ENCODE assay signal across 11 cellular contexts in the genomic region with DNA sequence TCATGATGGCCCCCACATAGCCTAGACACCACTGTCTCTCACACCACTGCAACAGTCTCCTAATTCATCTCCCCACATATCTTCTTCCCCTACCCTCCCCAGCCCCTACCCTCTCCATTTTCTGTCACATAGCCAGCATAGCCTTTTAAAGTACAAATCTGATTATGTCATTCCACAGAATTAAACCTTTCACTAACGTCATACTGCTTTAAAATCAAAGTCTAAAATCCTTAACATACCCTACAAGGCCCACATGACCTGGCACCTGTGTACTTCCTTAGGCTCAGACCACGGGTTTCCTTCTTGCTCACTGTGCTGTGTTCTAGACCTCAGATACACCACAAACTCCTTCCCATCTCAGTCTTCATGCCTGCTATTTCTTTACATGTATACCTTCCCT. TPM values are rescaled to one million over a fixed set of nuclear protein-coding genes. Genes with fewer than 3 reads are reported as not detected.
DNase-seq lines count a peak whose midpoint lies in the region; ATAC-seq lines count a peak whose summit lies in the region.
"Had no signal": no experiment of that assay in that cellular context is flagged by ENCODE, and none has a peak within 500 bp of the region (broad histone marks: within the 10 kb centered on the region; RNA-seq: fewer than 3 reads in every experiment).

No MANE protein-coding gene starts in this region.

- no peaks in the 10 kb centered on the region for H3K27me3 Mint-ChIP-seq in CD8-positive, alpha-beta memory T cell

- H3K27ac ChIP-seq in CD8-positive, alpha-beta memory T cell (ENCODE audit: low read depth, low read length): no peak overlapping the region
- H3K27ac ChIP-seq: sigmoid colon had no signal

- peaks cover 0 to 9% (median 1%) of the 10 kb centered on the region in 3 donors for H3K36me3 Mint-ChIP-seq in CD8-positive, alpha-beta memory T cell

- no peaks in the 10 kb centered on the region for H3K9me3 Mint-ChIP-seq in CD8-positive, alpha-beta memory T cell

- CTCF ChIA-PET in CD8-positive, alpha-beta memory T cell (lab: Charles Lee): no interaction called here

- peaks cover 12 to 24% (median 21%) of the 10 kb centered on the region in 3 donors for H3K4me1 Mint-ChIP-seq in CD8-positive, alpha-beta memory T cell

- H3K9me3 ChIP-seq in CD8-positive, alpha-beta memory T cell (ENCODE audit: low read length): no peaks in the 10 kb centered on the region
- H3K9me3 ChIP-seq: sigmoid colon had no signal

- H3K27ac Mint-ChIP-seq in CD8-positive, alpha-beta memory T cell: no peak overlapping the region

- H3K4me3 Mint-ChIP-seq in CD8-positive, alpha-beta memory T cell: no peak overlapping the region

- H3K27me3 ChIP-seq in CD8-positive, alpha-beta memory T cell (ENCODE audit: insufficient read depth, low read length, poor library complexity, severe bottlenecking): no peaks in the 10 kb centered on the region
- H3K27me3 ChIP-seq: sigmoid colon had no signal

- H3K36me3 ChIP-seq in CD8-positive, alpha-beta memory T cell (ENCODE audit: insufficient read depth, low read length): no peaks in the 10 kb centered on the region

- POLR2A ChIA-PET in CD8-positive, alpha-beta memory T cell (lab: Charles Lee): no interaction called here

- ATAC-seq in GM18873 (IDR thresholded peaks at IDR 0.05; ENCODE audit: low FRiP score, unreplicated experiment) (peak; percentile 50), HG03066 (IDR thresholded peaks at IDR 0.05; ENCODE audit: low read depth, unreplicated experiment) (peak; percentile 65), HG03045 (IDR thresholded peaks at IDR 0.05; ENCODE audit: unreplicated experiment) (no peak)

- DNase-seq in CD8-positive, alpha-beta memory T cell: peak in 3 of 5 donors; percentile 52 to 70 (median 55)
- peak; percentile 64 for DNase-seq in central memory CD4-positive, alpha-beta T cell
- DNase-seq in anterior cingulate cortex (lab: John Stamatoyannopoulos, UW): no peak
- no peak for DNase-seq in NCI-H1930 (lab: John Stamatoyannopoulos, UW)
- no peak for DNase-seq in NCI-H446 (lab: John Stamatoyannopoulos, UW)
- DNase-seq: effector CD8-positive, alpha-beta T cell; NCI-H1694 treated with DMSO at 0.1 percent for 48 hours; sigmoid colon had no signal

- H3K4me3 ChIP-seq in CD8-positive, alpha-beta memory T cell (ENCODE audit: low read length): no peak overlapping the region
- H3K4me3 ChIP-seq: sigmoid colon had no signal

- peaks cover 22% of the 10 kb centered on the region for H3K4me1 ChIP-seq in CD8-positive, alpha-beta memory T cell (ENCODE audit: insufficient read depth, low read length)

RNA-seq across cellular contexts. Expression of gene OSTM1, which starts 5.9 kb away (rescaled TPM):
- total RNA-seq in CD8-positive, alpha-beta memory T cell: 10 to 100 TPM; 26.2 to 26.4 TPM
- polyA plus RNA-seq in CD8-positive, alpha-beta memory T cell: 47.8 TPM

Comparison
In these comparisons a context has a peak if more than half of its experiments do, and no peak if none do; other contexts are left out.
1. DNase-seq: peak in CD8-positive, alpha-beta memory T cell (3 of 5) and central memory CD4-positive, alpha-beta T cell (single experiment); none in anterior cingulate cortex (0 of 58), NCI-H1930 (0 of 2) and NCI-H446 (0 of 2).